18 cellular contexts compared by ENCODE assay signal in genomic region chrX:124433186-124433585, GRCh38.
DNase-seq lines count a peak whose midpoint lies in the region; ATAC-seq, FAIRE-seq and TF ChIP-seq lines count a peak whose summit lies in the region.
"Had no signal": no experiment of that assay in that cellular context is flagged by ENCODE, and none has a peak within 500 bp of the region (broad histone marks: within the 10 kb centered on the region; RNA-seq: fewer than 3 reads in every experiment).

No MANE protein-coding gene starts in this region.

- no peak overlapping the region for H2AFZ ChIP-seq in astrocyte (ENCODE audit: low read depth, low read length)
- H2AFZ ChIP-seq: GM23248 had no signal

- no peak overlapping the region for H3K9ac ChIP-seq in astrocyte (ENCODE audit: low read length)
- H3K9ac ChIP-seq: GM23248 had no signal

- no peaks in the 10 kb centered on the region for H3K79me2 ChIP-seq in astrocyte (ENCODE audit: insufficient read depth, low read length)

- H3K4me3 ChIP-seq in astrocyte (ENCODE audit: insufficient read depth, low read depth, low read length) (no peak overlapping the region), left lung (no peak overlapping the region), coronary artery (no peak overlapping the region)
- H3K4me3 ChIP-seq: GM12878, GM23248 had no signal

- FAIRE-seq in astrocyte (lab: Jason Lieb, UNC) (peak; percentile 67), islet of Langerhans (lab: Jason Lieb, UNC) (peak; percentile 21)
- FAIRE-seq: D721Med, GM12878, GM18507, H54 had no signal

- H3K4me2 ChIP-seq in astrocyte (ENCODE audit: low read length) = no peak overlapping the region

- peaks cover 2% of the 10 kb centered on the region for H3K4me1 Mint-ChIP-seq in astrocyte (ENCODE audit: low read depth, unreplicated experiment)
- H3K4me1 Mint-ChIP-seq: CD4-positive, alpha-beta memory T cell had no signal

- no peak overlapping the region for H3K27ac ChIP-seq in astrocyte (ENCODE audit: low read depth, low read length)
- no peak overlapping the region for H3K27ac ChIP-seq in left lung
- no peak overlapping the region for H3K27ac ChIP-seq in coronary artery
- H3K27ac ChIP-seq: C4-2B, GM23248, HL-60 had no signal

- no peaks in the 10 kb centered on the region for H3K9me3 ChIP-seq in astrocyte (ENCODE audit: insufficient read depth, low read depth, low read length)
- no peaks in the 10 kb centered on the region for H3K9me3 ChIP-seq in left lung
- H3K9me3 ChIP-seq: BE2C had no signal

- intact Hi-C loops in left lung (cut with DNase I) = no loop called here

- H3K4me3 Mint-ChIP-seq in astrocyte (ENCODE audit: unreplicated experiment) = no peak overlapping the region
- H3K4me3 Mint-ChIP-seq: CD4-positive, alpha-beta memory T cell had no signal

- H3K36me3 Mint-ChIP-seq in astrocyte (ENCODE audit: low read depth, unreplicated experiment) = no peaks in the 10 kb centered on the region
- H3K36me3 Mint-ChIP-seq: CD4-positive, alpha-beta memory T cell had no signal

- H4K20me1 ChIP-seq in astrocyte (ENCODE audit: insufficient read depth, low read length) = no peaks in the 10 kb centered on the region

- no peak overlapping the region for H3K27ac Mint-ChIP-seq in astrocyte (ENCODE audit: unreplicated experiment)
- H3K27ac Mint-ChIP-seq: CD4-positive, alpha-beta memory T cell had no signal

- H3K27me3 Mint-ChIP-seq in astrocyte (ENCODE audit: low read depth, unreplicated experiment) = no peaks in the 10 kb centered on the region
- H3K27me3 Mint-ChIP-seq: CD4-positive, alpha-beta memory T cell had no signal

- peak; percentile 85 for ATAC-seq in left lung
- ATAC-seq: GM12878, HCT116 had no signal

- H3K27me3 ChIP-seq in astrocyte (ENCODE audit: insufficient read depth, low read length) (no peaks in the 10 kb centered on the region), left lung (no peaks in the 10 kb centered on the region)
- H3K27me3 ChIP-seq: BE2C had no signal

- in situ Hi-C loops in ACHN (cut with HindIII; ENCODE audit: low pct_ligation_motif_present, low pct_unique_long_range_greater_than_20kb, low sequenced_read_pairs) = no loop called here

- no peaks in the 10 kb centered on the region for H3K9me3 Mint-ChIP-seq in astrocyte (ENCODE audit: unreplicated experiment)
- H3K9me3 Mint-ChIP-seq: CD4-positive, alpha-beta memory T cell had no signal

- no peaks in the 10 kb centered on the region for H3K36me3 ChIP-seq in astrocyte (ENCODE audit: insufficient read depth, low read length)
- H3K36me3 ChIP-seq in left lung = no peaks in the 10 kb centered on the region
- H3K36me3 ChIP-seq: BE2C had no signal

- DNase-seq in ACHN (peak; percentile 40), astrocyte (ENCODE audit: low read depth) (no peak), left lung (no peak), coronary artery (ENCODE audit: low spot score) (no peak), SK-N-DZ (ENCODE audit: low spot score) (no peak)
- no peak for DNase-seq in activated naive CD4-positive, alpha-beta T cell (lab: John Stamatoyannopoulos, UW)
- no peak for DNase-seq in stimulated activated CD4-positive, alpha-beta T cell treated with anti-CD3 and anti-CD28 coated beads, Interleukin-15, amount 100 ng/mL, for 24 hours
- DNase-seq: BE2C; CD4-positive, alpha-beta memory T cell; GM23248 had no signal

- H3K4me1 ChIP-seq in astrocyte (ENCODE audit: insufficient read depth, low read length) (no peaks in the 10 kb centered on the region), left lung (no peaks in the 10 kb centered on the region)
- H3K4me1 ChIP-seq: BE2C had no signal

- no peak for TF ChIP-seq CTCF in astrocyte (IDR thresholded peaks at IDR 0.05; ENCODE audit: insufficient read depth, low read depth, low read length)
- no peak for TF ChIP-seq CTCF in left lung (IDR thresholded peaks at IDR 0.05)
- TF ChIP-seq CTCF in coronary artery (IDR thresholded peaks at IDR 0.05) = no peak
